Comparison of ENCODE assay signal across 12 cellular contexts in genomic region chr1:41889506-41890414, GRCh38. TPM values are rescaled to one million over a fixed set of nuclear protein-coding genes. Genes with fewer than 3 reads are reported as not detected.
DNase-seq lines count a peak whose midpoint lies in the region; ATAC-seq and TF ChIP-seq lines count a peak whose summit lies in the region.
"Had no signal": no experiment of that assay in that cellular context is flagged by ENCODE, and none has a peak within 500 bp of the region (broad histone marks: within the 10 kb centered on the region; RNA-seq: fewer than 3 reads in every experiment).

No MANE protein-coding gene starts in this region.

- no peak overlapping the region for H2BK120ac ChIP-seq in mesenchymal stem cell (ENCODE audit: low read depth, low read length)

- no peak overlapping the region for H3K4me3 Mint-ChIP-seq in T-helper 17 cell

- H2AK5ac ChIP-seq in mesenchymal stem cell (ENCODE audit: low read length, severe bottlenecking), result peak overlapping the region; percentile 50

- H3K79me1 ChIP-seq in mesenchymal stem cell (replicated peaks; ENCODE audit: low read length, poor library complexity, severe bottlenecking), result peaks cover 47% of the 10 kb centered on the region

- no peak for TF ChIP-seq POLR2A in upper lobe of left lung (IDR thresholded peaks at IDR 0.05)

- TF ChIP-seq CTCF in left ventricle myocardium inferior (IDR thresholded peaks at IDR 0.05; ENCODE audit: borderline replicate concordance), result no peak
- TF ChIP-seq CTCF in upper lobe of left lung (IDR thresholded peaks at IDR 0.05), result no peak

- no peaks in the 10 kb centered on the region for H3K27me3 Mint-ChIP-seq in T-helper 17 cell

- H3K14ac ChIP-seq in mesenchymal stem cell (ENCODE audit: low read length in 2 of 2), result no peak overlapping the region

- no peak overlapping the region for H4K8ac ChIP-seq in mesenchymal stem cell (ENCODE audit: low read length)

- H3K9me3 ChIP-seq in left ventricle myocardium inferior (replicated peaks), result no peaks in the 10 kb centered on the region
- H3K9me3 ChIP-seq in T-helper 17 cell (ENCODE audit: control insufficient read depth, low read length, poor library complexity, severe bottlenecking), result no peaks in the 10 kb centered on the region
- no peaks in the 10 kb centered on the region for H3K9me3 ChIP-seq in mesenchymal stem cell (ENCODE audit: control insufficient read depth, low read length)
- H3K9me3 ChIP-seq in upper lobe of left lung, result no peaks in the 10 kb centered on the region

- no peak for ATAC-seq in T-helper 17 cell
- ATAC-seq in upper lobe of left lung (ENCODE audit: low FRiP score in 2 of 2), result no peak
- ATAC-seq in GM21786 (IDR thresholded peaks at IDR 0.05; ENCODE audit: unreplicated experiment), result no peak

- no peaks in the 10 kb centered on the region for H3K36me3 ChIP-seq in left ventricle myocardium inferior
- no peaks in the 10 kb centered on the region for H3K36me3 ChIP-seq in mesenchymal stem cell (ENCODE audit: control insufficient read depth in 1 of 2, insufficient read depth in 2 of 2, low read depth in 1 of 2, low read length in 2 of 2)
- H3K36me3 ChIP-seq in upper lobe of left lung, result no peaks in the 10 kb centered on the region
- H3K36me3 ChIP-seq: cardiac muscle cell had no signal

- H2AFZ ChIP-seq in mesenchymal stem cell (ENCODE audit: low read depth, low read length), result no peak overlapping the region

- no peak overlapping the region for H3K23ac ChIP-seq in mesenchymal stem cell (ENCODE audit: low read length in 2 of 2)

- intact Hi-C loops in left ventricle myocardium inferior (cut with micrococcal nuclease), result no loop called here
- intact Hi-C loops in cardiac septum (cut with DNase I), result no loop called here

- H3K36me3 Mint-ChIP-seq in T-helper 17 cell (ENCODE audit: low read depth), result peaks cover 5% of the 10 kb centered on the region

- no peak overlapping the region for H3K4ac ChIP-seq in mesenchymal stem cell (ENCODE audit: low read depth in 1 of 2, low read length in 2 of 2)

- H2BK15ac ChIP-seq in mesenchymal stem cell (ENCODE audit: low read depth, poor library complexity, severe bottlenecking), result no peak overlapping the region

- 96% methylated on average over 8 of the region's 8 CpGs for WGBS in mesenchymal stem cell
- 89 to 96% methylated on average over 6 to 8 of the region's 8 CpGs for WGBS in upper lobe of left lung, 2 donors

- no peak for TF ChIP-seq EP300 in upper lobe of left lung (IDR thresholded peaks at IDR 0.05)

- H3K4me1 ChIP-seq in left ventricle myocardium inferior (peaks cover 49% of the 10 kb centered on the region), mesenchymal stem cell (ENCODE audit: control insufficient read depth, insufficient read depth, low read depth, low read length) (peaks cover 17% of the 10 kb centered on the region), upper lobe of left lung (peaks cover 26 to 37% (median 30%) of the 10 kb centered on the region in 4 donors)

- no peak overlapping the region for H2BK5ac ChIP-seq in mesenchymal stem cell (ENCODE audit: low read depth, low read length, poor library complexity, severe bottlenecking)

- DNase-seq in left ventricle myocardium inferior (no peak), cardiac septum (ENCODE audit: low spot score) (no peak), T-helper 17 cell (no peak), mesenchymal stem cell (no peak), upper lobe of left lung (no peak), SHP77 (lab: John Stamatoyannopoulos, UW) (no peak)
- no peak for DNase-seq in stimulated activated CD4-positive, alpha-beta T cell treated with anti-CD3 and anti-CD28 coated beads, Interleukin-15, amount 100 ng/mL, for 24 hours
- DNase-seq: activated naive CD4-positive, alpha-beta T cell; left ventricle myocardium superior; NCI-H1105 had no signal

- H3K27me3 ChIP-seq in left ventricle myocardium inferior (ENCODE audit: low read depth), result no peaks in the 10 kb centered on the region
- no peaks in the 10 kb centered on the region for H3K27me3 ChIP-seq in mesenchymal stem cell (ENCODE audit: control insufficient read depth in 1 of 2, insufficient read depth in 1 of 2, low read length in 2 of 2)
- no peaks in the 10 kb centered on the region for H3K27me3 ChIP-seq in upper lobe of left lung
- H3K27me3 ChIP-seq: cardiac muscle cell had no signal

- H3K9ac ChIP-seq in mesenchymal stem cell (ENCODE audit: low read length), result no peak overlapping the region

- peak overlapping the region; percentile 85 for H3K27ac ChIP-seq in left ventricle myocardium inferior (replicated peaks)
- H3K27ac ChIP-seq in mesenchymal stem cell (ENCODE audit: low read length, poor library complexity, severe bottlenecking), result no peak overlapping the region
- peak overlapping the region; percentile 81 to 91 (median 86) for H3K27ac ChIP-seq in upper lobe of left lung
- H3K27ac ChIP-seq: cardiac muscle cell had no signal

- H2BK12ac ChIP-seq in mesenchymal stem cell (ENCODE audit: low read length in 2 of 2), result no peak overlapping the region

- peak overlapping the region; percentile 95 for H3K27ac Mint-ChIP-seq in T-helper 17 cell

- no peak overlapping the region for H3K4me2 ChIP-seq in mesenchymal stem cell (ENCODE audit: low read length, poor library complexity, severe bottlenecking)

- H3K4me1 Mint-ChIP-seq in T-helper 17 cell, result peaks cover 50% of the 10 kb centered on the region

- peak overlapping the region; percentile 49 for H4K91ac ChIP-seq in mesenchymal stem cell (ENCODE audit: low read length)

- no peak overlapping the region for H3K18ac ChIP-seq in mesenchymal stem cell (ENCODE audit: low read depth in 1 of 2, low read length in 2 of 2)

- no peak overlapping the region for H3K4me3 ChIP-seq in left ventricle myocardium inferior
- H3K4me3 ChIP-seq in mesenchymal stem cell (ENCODE audit: insufficient read depth in 1 of 2, low read depth in 1 of 2, low read length in 2 of 2), result no peak overlapping the region
- H3K4me3 ChIP-seq in upper lobe of left lung, result no peak overlapping the region
- H3K4me3 ChIP-seq: cardiac muscle cell had no signal

RNA-seq across cellular contexts. Expression of gene HIVEP3, which starts 29.0 kb away (rescaled TPM):
- total RNA-seq in left ventricle myocardium inferior, result 5.7 TPM
- 3.7 TPM for total RNA-seq in cardiac septum
- total RNA-seq in T-helper 17 cell, result 10 to 100 TPM; 11.1 to 13.9 TPM
- polyA plus RNA-seq in mesenchymal stem cell (2013, experiment 1 of 2), result 3.5 TPM
- polyA plus RNA-seq in mesenchymal stem cell (2013, experiment 2 of 2), result 3.6 TPM
- 10 to 100 TPM in 5 of 6 donors, 1 to 10 TPM in 1; 9.7 to 23.0 (median 11.6) TPM for total RNA-seq in upper lobe of left lung
